Comparison of ENCODE assay signal across 15 cellular contexts in genomic region chr2:86029873-86030272, GRCh38.
"Had no signal": no experiment of that assay in that cellular context is flagged by ENCODE, and none has a peak within 500 bp of the region (broad histone marks: within the 10 kb centered on the region; RNA-seq: fewer than 3 reads in every experiment).

No MANE protein-coding gene starts in this region.

- H3K27ac Mint-ChIP-seq: natural killer cell treated with Interleukin-12 subunit alpha and Interleukin-12 subunit beta and Interleukin-15 and Interleukin-18, amount 100 ng/mL, for 72 hours had no signal

- H3K27me3 Mint-ChIP-seq: activated naive CD8-positive, alpha-beta T cell treated with anti-CD3 and anti-CD28 coated beads, Interleukin-2, amount 10 ng/mL, durations not matched to agents 7 days and 5 days; natural killer cell treated with Interleukin-12 subunit alpha and Interleukin-12 subunit beta and Interleukin-15 and Interleukin-18, amount 100 ng/mL, for 72 hours; stimulated activated naive CD8-positive, alpha-beta T cell treated with anti-CD3 and anti-CD28 coated beads, Interleukin-15, amount 100 ng/mL, for 72 hours had no signal

- FAIRE-seq: bronchial epithelial cell, urothelium cell line had no signal

- H3K9me3 Mint-ChIP-seq: activated naive CD8-positive, alpha-beta T cell treated with anti-CD3 and anti-CD28 coated beads, Interleukin-2, amount 10 ng/mL, durations not matched to agents 7 days and 5 days; immature natural killer cell; natural killer cell treated with Interleukin-12 subunit alpha and Interleukin-12 subunit beta and Interleukin-15 and Interleukin-18, amount 100 ng/mL, for 72 hours; stimulated activated naive CD8-positive, alpha-beta T cell treated with anti-CD3 and anti-CD28 coated beads, Interleukin-15, amount 100 ng/mL, for 72 hours had no signal

- H3K4me3 Mint-ChIP-seq: activated naive CD8-positive, alpha-beta T cell treated with anti-CD3 and anti-CD28 coated beads, Interleukin-2, amount 10 ng/mL, durations not matched to agents 7 days and 5 days; immature natural killer cell; natural killer cell treated with Interleukin-12 subunit alpha and Interleukin-12 subunit beta and Interleukin-15 and Interleukin-18, amount 100 ng/mL, for 72 hours; stimulated activated naive CD8-positive, alpha-beta T cell treated with anti-CD3 and anti-CD28 coated beads, Interleukin-15, amount 100 ng/mL, for 72 hours had no signal

- ATAC-seq: activated CD4-positive, CD25-positive, alpha-beta regulatory T cell treated with anti-CD3 and anti-CD28 coated beads, Interleukin-2, amount 50 U/mL, for 24 hours; left lung; natural killer cell treated with Interleukin-12 subunit alpha and Interleukin-12 subunit beta and Interleukin-15 and Interleukin-18, amount 100 ng/mL, for 72 hours; stimulated activated naive CD8-positive, alpha-beta T cell treated with anti-CD3 and anti-CD28 coated beads, Interleukin-15, amount 100 ng/mL, for 72 hours had no signal

- DNase-seq: activated CD4-positive, alpha-beta T cell treated with anti-CD3 and anti-CD28 coated beads, Interleukin-2, amount 50 U/mL, for 1 hour; activated naive CD4-positive, alpha-beta T cell; activated naive CD8-positive, alpha-beta T cell treated with anti-CD3 and anti-CD28 coated beads, Interleukin-2, amount 10 ng/mL, durations not matched to agents 7 days and 5 days; activated T-cell treated with anti-CD3 and anti-CD28 coated beads for 4 hours; amniotic stem cell; immature natural killer cell; left lung; mammary epithelial cell; midbrain; stimulated activated CD4-positive, alpha-beta T cell treated with anti-CD3 and anti-CD28 coated beads, Interleukin-4, amount 100 ng/mL, for 4 hours; stimulated activated naive CD8-positive, alpha-beta T cell treated with anti-CD3 and anti-CD28 coated beads, Interleukin-15, amount 100 ng/mL, for 72 hours had no signal
